ENCODE assay signal across 11 cellular contexts in genomic region chr9:76472925-76473324, GRCh38. TPM values are rescaled to one million over a fixed set of nuclear protein-coding genes. Genes with fewer than 3 reads are reported as not detected.
DNase-seq lines count a peak whose midpoint lies in the region; ATAC-seq and TF ChIP-seq lines count a peak whose summit lies in the region.
"Had no signal": no experiment of that assay in that cellular context is flagged by ENCODE, and none has a peak within 500 bp of the region (broad histone marks: within the 10 kb centered on the region; RNA-seq: fewer than 3 reads in every experiment).

No MANE protein-coding gene starts in this region.

- POLR2A ChIA-PET in OCI-LY7 (lab: Charles Lee) = interaction anchor here (0.6 to 5.1 kb wide), 11 partner anchors 12 to 284 kb away, joined by 3 to 84 read pairs (median 5); partner anchors contain the start of gene GCNT1

- intact Hi-C loops in mammary epithelial cell (cut with micrococcal nuclease) = no loop called here
- intact Hi-C loops in breast epithelium (cut with DNase I; ENCODE audit: low total_unique reads) = no loop called here
- intact Hi-C loops in OCI-LY7 (cut with micrococcal nuclease; ENCODE audit: unreplicated experiment) = loop anchor here (1.0 to 2.0 kb wide), 3 partner anchors 10 to 38 kb away; partner anchors contain the start of gene GCNT1
- intact Hi-C loops in left colon (cut with DNase I, micrococcal nuclease) = no loop called here

- H4K20me1 ChIP-seq in mammary epithelial cell (ENCODE audit: insufficient read depth, low read length) (no peaks in the 10 kb centered on the region), OCI-LY7 (ENCODE audit: insufficient read depth, low read length) (no peaks in the 10 kb centered on the region)

- peak; percentile 33 for DNase-seq in mammary epithelial cell
- DNase-seq in breast epithelium (ENCODE audit: low spot score in 2 of 2) = no peak
- DNase-seq in OCI-LY7 (ENCODE audit: low spot score) = peak; percentile 32
- peak; percentile 44 to 70 for DNase-seq in left colon
- DNase-seq in type B pancreatic cell (ENCODE audit: extremely low spot score, unreplicated experiment) = no peak
- DNase-seq in activated CD4-positive, alpha-beta T cell treated with anti-CD3 and anti-CD28 coated beads, Interleukin-2, amount 50 U/mL, for 1 hour = no peak
- no peak for DNase-seq in stimulated activated CD8-positive, alpha-beta memory T cell treated with anti-CD3 and anti-CD28 coated beads, Interleukin-4, amount 100 ng/mL, for 48 hours
- DNase-seq: activated CD8-positive, alpha-beta memory T cell treated with anti-CD3 and anti-CD28 coated beads, Interleukin-2, amount 50 U/mL, for 4 hours; anterior cingulate cortex; stimulated activated naive CD8-positive, alpha-beta T cell treated with anti-CD3 and anti-CD28 coated beads, Interleukin-15, Interleukin-2, amounts not matched to agents 100 U/mL and 50 U/mL, for 24 hours had no signal

- peaks cover 6% of the 10 kb centered on the region for H3K36me3 Mint-ChIP-seq in type B pancreatic cell

- H3K9me2 ChIP-seq in OCI-LY7 (ENCODE audit: insufficient read depth, low read length) = no peaks in the 10 kb centered on the region

- H3K4me1 ChIP-seq in mammary epithelial cell (ENCODE audit: insufficient read depth, low read length) (no peaks in the 10 kb centered on the region), breast epithelium (no peaks in the 10 kb centered on the region), OCI-LY7 (ENCODE audit: insufficient read depth, low read length, poor library complexity, severe bottlenecking) (peaks cover 90% of the 10 kb centered on the region)

- dilution Hi-C loops in mammary epithelial cell (cut with HindIII; ENCODE audit: low sequenced_read_pairs) = loop anchor here (25.0 kb wide), 1 partner anchor 239 kb away; no protein-coding TSS in a partner anchor

- H3K27ac Mint-ChIP-seq in type B pancreatic cell = peak overlapping the region; percentile 73

- H2AFZ ChIP-seq in mammary epithelial cell (ENCODE audit: low read depth, low read length) (no peak overlapping the region), OCI-LY7 (ENCODE audit: low read length) (no peak overlapping the region)

- peaks cover 78% of the 10 kb centered on the region for H3K79me2 ChIP-seq in mammary epithelial cell (ENCODE audit: insufficient read depth, low read length)
- H3K79me2 ChIP-seq in OCI-LY7 (ENCODE audit: insufficient read depth, low read depth, low read length) = peaks cover 82% of the 10 kb centered on the region

- H3K27me3 Mint-ChIP-seq in type B pancreatic cell = no peaks in the 10 kb centered on the region

- in situ Hi-C loops in mammary epithelial cell (cut with MboI; ENCODE audit: low sequenced_read_pairs in 2 of 2) = no loop called here

- peaks cover 25% of the 10 kb centered on the region for H3K4me1 Mint-ChIP-seq in type B pancreatic cell (ENCODE audit: unreplicated experiment)

- peak overlapping the region; percentile 58 for H3K4me3 Mint-ChIP-seq in type B pancreatic cell

- peaks cover 1% of the 10 kb centered on the region for H3K9me3 Mint-ChIP-seq in type B pancreatic cell

- H3K27me3 ChIP-seq in mammary epithelial cell (ENCODE audit: insufficient read depth, low read length) (no peaks in the 10 kb centered on the region), breast epithelium (no peaks in the 10 kb centered on the region)

- H3K4me3 ChIP-seq in mammary epithelial cell (replicated peaks in 1 of 3; ENCODE audit: insufficient read depth in 1 of 3, low read depth in 2 of 3, low read length in 3 of 3) (no peak overlapping the region), breast epithelium (no peak overlapping the region), OCI-LY7 (ENCODE audit: low read depth, low read length, poor library complexity, severe bottlenecking) (peak overlapping the region; percentile 49)

- H3K4me2 ChIP-seq in mammary epithelial cell (ENCODE audit: insufficient read depth, low read depth, low read length) (no peak overlapping the region), OCI-LY7 (ENCODE audit: low read length) (peak overlapping the region; percentile 79)

- WGBS in mammary epithelial cell (ENCODE audit: low coverage, missing lambda C conversion rate) = 60% methylated on average over 6 of the region's 6 CpGs

- no peak for TF ChIP-seq POLR2A in breast epithelium (IDR thresholded peaks at IDR 0.05)

- H3K9me3 ChIP-seq in mammary epithelial cell (replicated peaks; ENCODE audit: insufficient read depth, low read length) (no peaks in the 10 kb centered on the region), breast epithelium (no peaks in the 10 kb centered on the region), OCI-LY7 (ENCODE audit: low read length) (peaks cover 4% of the 10 kb centered on the region; the same call in 1 of the 2 replicates)

- TF ChIP-seq CTCF in mammary epithelial cell (conservative IDR thresholded peaks at IDR 0.05 in 1 of 2, IDR thresholded peaks at IDR 0.05 in 1 of 2; ENCODE audit: extremely low read depth in 1 of 2, insufficient read depth in 1 of 2, low read depth in 1 of 2, low read length in 2 of 2) (no peak), breast epithelium (IDR thresholded peaks at IDR 0.05) (no peak), OCI-LY7 (conservative IDR thresholded peaks at IDR 0.05; ENCODE audit: low read length) (no peak; the same call in 1 of the 2 replicates), type B pancreatic cell (conservative IDR thresholded peaks at IDR 0.05) (no peak)

- H3K36me3 ChIP-seq in mammary epithelial cell (ENCODE audit: insufficient read depth, low read length) (no peaks in the 10 kb centered on the region), breast epithelium (no peaks in the 10 kb centered on the region), OCI-LY7 (ENCODE audit: insufficient read depth, low read length) (peaks cover 30% of the 10 kb centered on the region)

- no TSS peak for BruUV-seq in mammary epithelial cell (replicated peaks; lab: Mats Ljungman, UMichigan)
- BruUV-seq in OCI-LY7 (replicated peaks; lab: Mats Ljungman, UMichigan) = no TSS peak

- H3K27ac ChIP-seq in mammary epithelial cell (ENCODE audit: insufficient read depth, low read depth, low read length) (no peak overlapping the region), breast epithelium (no peak overlapping the region), OCI-LY7 (ENCODE audit: low read depth, low read length, poor library complexity, severe bottlenecking) (peak overlapping the region; percentile 95)

- ATAC-seq in left colon (peak; percentile 96), HG03442 (IDR thresholded peaks at IDR 0.05; ENCODE audit: unreplicated experiment) (no peak)

- H3K9ac ChIP-seq in mammary epithelial cell (ENCODE audit: insufficient read depth, low read length) = no peak overlapping the region

- CTCF ChIA-PET in mammary epithelial cell (lab: Charles Lee; ENCODE audit: low non-redundant PET) (no interaction called here), OCI-LY7 (lab: Charles Lee; ENCODE audit: unreplicated experiment) (interaction anchor here (1.3 to 2.6 kb wide), 2 partner anchors 10 to 107 kb away, joined by 3 to 13 read pairs; no protein-coding TSS in a partner anchor)

RNA-seq across cellular contexts. Expression of gene GCNT1, which starts 13.9 kb away (rescaled TPM):
- total RNA-seq in mammary epithelial cell (10 to 100 TPM; 39.8 to 97.0 TPM), breast epithelium (10 to 100 TPM in 2 of 3 donors, 1 to 10 TPM in 1; 7.9 to 16.5 (median 10.1) TPM), OCI-LY7 (2022) (29.5 and 38.4 TPM in 2 replicates), left colon (10 to 100 TPM; 30.8 to 33.8 TPM), type B pancreatic cell (ENCODE audit: low replicate concordance) (23.8 and 50.3 TPM in 2 replicates)
- 50.6 TPM for polyA plus RNA-seq in mammary epithelial cell
- 21.4 TPM for polyA minus RNA-seq in mammary epithelial cell
- 10.8 and 18.2 TPM in 2 replicates for total RNA-seq in OCI-LY7 (2014; rRNA removed; shearing (Covaris generic))

Comparison
In these comparisons a context has a peak if more than half of its experiments do, and no peak if none do; other contexts are left out.
1. DNase-seq: peak in mammary epithelial cell (single experiment), OCI-LY7 (single experiment) and left colon (2 of 2); none in breast epithelium (0 of 2), type B pancreatic cell (single experiment), activated CD4-positive, alpha-beta T cell treated with anti-CD3 and anti-CD28 coated beads, Interleukin-2, amount 50 U/mL, for 1 hour (single experiment) and stimulated activated CD8-positive, alpha-beta memory T cell treated with anti-CD3 and anti-CD28 coated beads, Interleukin-4, amount 100 ng/mL, for 48 hours (single experiment).